Comparison of ENCODE assay signal across 8 cellular contexts in genomic region chr7:92528188-92528957, GRCh38. TPM values are rescaled to one million over a fixed set of nuclear protein-coding genes. Genes with fewer than 3 reads are reported as not detected.
A peak's percentile ranks its signal among the peaks of the same experiment; 100 is the strongest.
DNase-seq lines count a peak whose midpoint lies in the region; ATAC-seq, FAIRE-seq and TF ChIP-seq lines count a peak whose summit lies in the region.

Gene PEX1, minus strand, starts transcription at chr7:92528520. Its CDS starts 85 bp downstream, at chr7:92528435.
Gene RBM48, plus strand, starts transcription at chr7:92528795. Its CDS starts 19 bp downstream, at chr7:92528814.

- H3K9ac ChIP-seq in keratinocyte (ENCODE audit: control insufficient read depth, extremely low read depth, insufficient read depth, low read length), result peak within 1 kb of the TSS; percentile 95

- H3K9me1 ChIP-seq in keratinocyte (ENCODE audit: control insufficient read depth, extremely low read depth, insufficient read depth, low read length), result no peaks in the 10 kb centered on the region

- TF ChIP-seq POLR2A in GM19193 (IDR thresholded peaks at IDR 0.05; ENCODE audit: extremely low read depth, insufficient read depth, insufficient read length), result peak; percentile 82

- no peaks in the 10 kb centered on the region for H3K9me3 ChIP-seq in BE2C
- no peaks in the 10 kb centered on the region for H3K9me3 ChIP-seq in keratinocyte (ENCODE audit: control insufficient read depth, low read depth, low read length)

- FAIRE-seq in keratinocyte (lab: Jason Lieb, UNC), result peak; percentile 63

- peak within 1 kb of the TSS; percentile 99 for H2AFZ ChIP-seq in keratinocyte (ENCODE audit: control insufficient read depth, low read length)

- dilution Hi-C loops in keratinocyte (cut with MboI; ENCODE audit: extremely low pct_ligation_motif_present, low sequenced_read_pairs), result no loop called here

- peaks cover 17% of the 10 kb centered on the region for H3K36me3 ChIP-seq in BE2C
- H3K36me3 ChIP-seq in keratinocyte (ENCODE audit: control insufficient read depth in 2 of 2, extremely low read depth in 1 of 2, insufficient read depth in 2 of 2, low read length in 2 of 2), result peaks cover 3 to 8% of the 10 kb centered on the region in 2 experiments

- H3K27me3 ChIP-seq in BE2C (no peaks in the 10 kb centered on the region), keratinocyte (ENCODE audit: control insufficient read depth, extremely low read depth, insufficient read depth, low read length) (no peaks in the 10 kb centered on the region)

- H3K4me3 ChIP-seq in BE2C (ENCODE audit: low read depth, low read length) (peak within 1 kb of the TSS; percentile 90), keratinocyte (ENCODE audit: control insufficient read depth in 2 of 3, extremely low read depth in 1 of 3, insufficient read depth in 2 of 3, low read depth in 1 of 3, low read length in 3 of 3) (peak within 1 kb of the TSS; percentile 85 to 99 (median 98))

- TF ChIP-seq CTCF in BE2C (IDR thresholded peaks at IDR 0.05; ENCODE audit: low read depth, low read length) (peak; percentile 31), keratinocyte (optimal IDR thresholded peaks at IDR 0.05 in 1 of 3, IDR thresholded peaks at IDR 0.05 in 1 of 3, conservative IDR thresholded peaks at IDR 0.05 in 1 of 3; ENCODE audit: extremely low read depth in 1 of 3, insufficient read depth in 2 of 3, low read length in 3 of 3) (peak; percentile 12 to 85 (median 26))

- H3K4me1 ChIP-seq in BE2C (no peaks in the 10 kb centered on the region), keratinocyte (ENCODE audit: control insufficient read depth, extremely low read depth, insufficient read depth, low read length) (peaks cover 11% of the 10 kb centered on the region)

- peak within 1 kb of the TSS; percentile 96 for H3K4me2 ChIP-seq in keratinocyte (ENCODE audit: control insufficient read depth, extremely low read depth, insufficient read depth, low read depth, low read length)

- ATAC-seq in HG03439 (IDR thresholded peaks at IDR 0.05; ENCODE audit: unreplicated experiment), result peak; percentile 95

- H3K79me2 ChIP-seq in keratinocyte (ENCODE audit: control insufficient read depth, insufficient read depth, low read length), result peaks cover 31% of the 10 kb centered on the region

- DNase-seq in BE2C (peak; percentile 96), NCI-H510A (lab: John Stamatoyannopoulos, UW) (peak; percentile 94), cerebellum (ENCODE audit: low spot score) (peak; percentile 96), keratinocyte (ENCODE audit: low read depth, low spot score) (peak; percentile 86)
- DNase-seq in activated CD4-positive, alpha-beta T cell treated with anti-CD3 and anti-CD28 coated beads for 1 hour, result peak; percentile 93
- DNase-seq in stimulated activated CD4-positive, alpha-beta T cell treated with anti-CD3 and anti-CD28 coated beads, Interleukin-15, amount 100 ng/mL, for 1 hour (ENCODE audit: low read depth in 1 of 2, low spot score in 1 of 2), result peak; percentile 90

- no peaks in the 10 kb centered on the region for H4K20me1 ChIP-seq in keratinocyte (ENCODE audit: control insufficient read depth, extremely low read depth, insufficient read depth, low read length)

- peak within 1 kb of the TSS; percentile 98 for H3K27ac ChIP-seq in keratinocyte (ENCODE audit: control insufficient read depth, insufficient read depth, low read length)

RNA-seq across cellular contexts. Expression of gene PEX1, which starts in this region (rescaled TPM):
- 3.7 TPM for polyA plus RNA-seq in BE2C (2012; ENCODE audit: insufficient read depth, insufficient read length, low read depth)
- total RNA-seq in cerebellum, result 52.7 TPM
- polyA plus RNA-seq in keratinocyte, result 8.2 to 17.4 TPM (median 13.0 TPM) in 3 replicates
- polyA plus RNA-seq in keratinocyte (2011; ENCODE audit: low read depth), result 28.0 TPM
- 4.4 and 7.7 TPM in 2 replicates for polyA plus RNA-seq in keratinocyte (2011; cell fraction: cytosol; rRNA removed)
- 17.5 and 26.8 TPM in 2 replicates for polyA plus RNA-seq in keratinocyte (2011; cell fraction: nucleus; rRNA removed)
- 6.7 and 10.0 TPM in 2 replicates for polyA plus RNA-seq in keratinocyte (2012; ENCODE audit: low replicate concordance)
- 4.2 to 12.0 TPM (median 10.0 TPM) in 3 replicates for polyA minus RNA-seq in keratinocyte
- 6.7 TPM for polyA minus RNA-seq in keratinocyte (2011; cell fraction: cytosol; rRNA and poly(A)+ RNA removed)
- polyA minus RNA-seq in keratinocyte (2011; cell fraction: nucleus; rRNA and poly(A)+ RNA removed), result 7.9 and 19.8 TPM in 2 replicates

RNA-seq across cellular contexts. Expression of gene RBM48, which starts in this region (rescaled TPM):
- polyA plus RNA-seq in BE2C (2012; ENCODE audit: insufficient read depth, insufficient read length, low read depth), result 22.4 TPM
- total RNA-seq in cerebellum, result 18.2 TPM
- polyA plus RNA-seq in keratinocyte, result 5.3 to 6.3 TPM (median 5.5 TPM) in 3 replicates
- 17.8 TPM for polyA plus RNA-seq in keratinocyte (2011; ENCODE audit: low read depth)
- polyA plus RNA-seq in keratinocyte (2011; cell fraction: cytosol; rRNA removed), result 2.1 and 3.7 TPM in 2 replicates
- polyA plus RNA-seq in keratinocyte (2011; cell fraction: nucleus; rRNA removed), result 9.5 and 11.8 TPM in 2 replicates
- polyA plus RNA-seq in keratinocyte (2012; ENCODE audit: low replicate concordance), result 4.2 and 7.3 TPM in 2 replicates
- polyA minus RNA-seq in keratinocyte, result 2.8 to 6.1 TPM (median 2.8 TPM) in 3 replicates
- 2.3 TPM for polyA minus RNA-seq in keratinocyte (2011; cell fraction: cytosol; rRNA and poly(A)+ RNA removed)
- 3.1 and 5.2 TPM in 2 replicates for polyA minus RNA-seq in keratinocyte (2011; cell fraction: nucleus; rRNA and poly(A)+ RNA removed)

Comparison
In these comparisons a context has a peak if more than half of its experiments do, and no peak if none do; other contexts are left out.
1. Peak in every context shown above with its lines: DNase-seq, ATAC-seq, H3K4me3 ChIP-seq and H3K27ac ChIP-seq.